In the genomic region with DNA sequence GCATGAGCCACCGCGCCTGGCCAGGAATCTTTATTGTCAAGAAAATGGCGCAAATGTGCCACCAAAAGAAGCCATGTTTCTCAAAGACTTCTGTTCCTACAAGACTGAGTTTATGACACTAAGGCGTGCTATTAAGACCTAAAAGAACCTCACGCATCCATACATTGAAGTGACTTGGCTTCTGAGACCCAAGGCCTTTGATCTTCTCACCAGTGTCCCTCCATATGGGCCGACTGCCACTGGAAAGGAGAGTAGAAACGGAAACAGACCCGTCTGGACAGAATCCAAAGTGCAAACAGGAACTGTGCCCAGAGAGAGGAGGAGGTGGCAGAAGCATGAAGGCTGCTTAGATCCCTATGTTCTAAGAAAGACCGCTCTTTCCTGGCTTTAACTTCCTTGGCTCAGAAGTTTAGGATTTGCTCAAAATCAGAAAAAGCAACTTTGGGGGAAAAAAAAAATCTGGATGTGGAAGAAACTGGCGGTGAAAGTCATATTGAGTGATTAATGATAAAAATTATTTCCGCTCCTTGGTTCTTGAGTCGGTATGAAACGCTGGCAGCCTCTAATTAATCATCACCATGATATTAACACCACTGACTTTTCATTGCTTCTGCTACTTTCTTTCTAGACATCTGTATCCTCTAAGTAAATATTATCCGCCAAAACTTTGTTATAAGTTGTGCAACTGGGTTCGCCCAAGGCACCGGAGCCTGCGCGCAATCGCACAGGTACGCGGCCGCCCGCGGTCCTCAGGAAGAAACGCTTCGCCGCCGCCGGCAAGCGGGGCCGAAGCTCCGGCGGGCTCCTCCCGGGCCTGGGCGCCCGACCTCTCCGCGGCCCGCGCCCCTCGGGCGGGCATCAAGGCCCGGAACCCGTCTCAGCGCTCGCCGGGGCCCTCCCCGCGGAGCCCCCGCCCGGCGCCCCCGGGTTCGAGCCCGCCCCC, we compare ENCODE assay signal across 8 cellular contexts.
A peak's percentile ranks its signal among the peaks of the same experiment; 100 is the strongest.
DNase-seq lines count a peak whose midpoint lies in the region; ATAC-seq and TF ChIP-seq lines count a peak whose summit lies in the region.

No MANE protein-coding gene starts in this region.

- DNase-seq in ACHN: peak; percentile 53
- peak; percentile 54 for DNase-seq in GM13976 (ENCODE audit: low spot score)
- peak; percentile 31 to 35 for DNase-seq in NCI-H1930 (lab: John Stamatoyannopoulos, UW)
- DNase-seq in epithelial cell of prostate (ENCODE audit: low read depth, low spot score): no peak
- DNase-seq in midbrain (lab: John Stamatoyannopoulos, UW): peak; percentile 45
- DNase-seq in stromal cell of bone marrow (ENCODE audit: low read depth): peak; percentile 21

- H3K27ac ChIP-seq in VCaP (peak overlapping the region; percentile 96), epithelial cell of prostate (peak overlapping the region; percentile 88)

- in situ Hi-C loops in ACHN (cut with HindIII; ENCODE audit: low pct_ligation_motif_present, low pct_unique_long_range_greater_than_20kb, low sequenced_read_pairs) (no loop called here), GM13976 (cut with MboI; ENCODE audit: low sequenced_read_pairs, unreplicated experiment) (no loop called here)

- ATAC-seq in HG02885 (IDR thresholded peaks at IDR 0.05; ENCODE audit: poor library complexity, unreplicated experiment): peak; percentile 38

- TF ChIP-seq CTCF in GM13976 (IDR thresholded peaks at IDR 0.05; ENCODE audit: borderline replicate concordance, control extremely low read depth, extremely low read depth, insufficient read depth, missing control alignments) (no peak), VCaP (conservative IDR thresholded peaks at IDR 0.05) (no peak)
